ENCODE assay signal across 15 cellular contexts in the genomic region with DNA sequence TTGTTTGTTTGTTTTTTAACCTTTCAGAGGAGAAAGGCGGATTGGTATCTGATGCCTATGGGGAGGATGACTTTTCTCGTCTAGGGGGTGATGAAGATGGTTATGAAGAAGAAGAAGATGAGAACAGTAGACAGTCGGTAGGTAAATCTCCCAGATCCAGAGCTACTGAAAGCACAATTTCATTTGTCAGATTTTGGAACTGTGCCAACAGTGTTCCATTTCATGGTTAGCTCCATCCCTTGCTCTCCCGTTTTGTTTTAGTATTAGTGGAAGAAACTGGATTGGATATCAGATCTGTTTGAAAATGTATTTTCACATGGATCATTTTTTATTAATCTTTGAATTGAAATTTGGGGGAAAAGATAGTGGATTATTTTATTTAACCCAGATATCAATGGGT. TPM values are rescaled to one million over a fixed set of nuclear protein-coding genes. Genes with fewer than 3 reads are reported as not detected.
A peak's percentile ranks its signal among the peaks of the same experiment; 100 is the strongest.
DNase-seq lines count a peak whose midpoint lies in the region; ATAC-seq and TF ChIP-seq lines count a peak whose summit lies in the region.
"Had no signal": no experiment of that assay in that cellular context is flagged by ENCODE, and none has a peak within 500 bp of the region (broad histone marks: within the 10 kb centered on the region; RNA-seq: fewer than 3 reads in every experiment).

No MANE protein-coding gene starts in this region.

- peak overlapping the region; percentile 97 for H3K4me3 ChIP-seq in CD4-positive, CD25-positive, alpha-beta regulatory T cell (ENCODE audit: low read depth, low read length)
- H3K4me3 ChIP-seq in Jurkat, Clone E6-1 (ENCODE audit: low read length): peak overlapping the region; percentile 71
- H3K4me3 ChIP-seq in brain microvascular endothelial cell (ENCODE audit: low read depth, low read length): peak overlapping the region; percentile 98
- no peak overlapping the region for H3K4me3 ChIP-seq in naive thymus-derived CD4-positive, alpha-beta T cell (ENCODE audit: low read length)

- no peaks in the 10 kb centered on the region for H3K9me3 Mint-ChIP-seq in CD4-positive, CD25-positive, alpha-beta regulatory T cell
- no peaks in the 10 kb centered on the region for H3K9me3 Mint-ChIP-seq in naive thymus-derived CD4-positive, alpha-beta T cell
- H3K9me3 Mint-ChIP-seq in activated CD4-positive, alpha-beta memory T cell treated with anti-CD3 and anti-CD28 coated beads for 36 hours: no peaks in the 10 kb centered on the region
- H3K9me3 Mint-ChIP-seq: stimulated activated naive CD8-positive, alpha-beta T cell treated with anti-CD3 and anti-CD28 coated beads, Interleukin-15, Interleukin-2, amounts not matched to agents 100 ng/mL and 50 ng/mL, for 24 hours had no signal

- CTCF ChIA-PET in naive thymus-derived CD4-positive, alpha-beta T cell (lab: Charles Lee): no interaction called here
- CTCF ChIA-PET in activated CD4-positive, alpha-beta memory T cell treated with anti-CD3 and anti-CD28 coated beads for 36 hours (lab: Charles Lee): interaction anchor here (1.6 to 4.2 kb wide), 3 partner anchors 36 to 85 kb away, joined by 8 to 38 read pairs (median 22); a partner anchor contains a TSS

- no peak for TF ChIP-seq CTCF in brain microvascular endothelial cell (IDR thresholded peaks at IDR 0.05; ENCODE audit: low read depth, low read length, missing control alignments)

- intact Hi-C loops in naive thymus-derived CD4-positive, alpha-beta T cell (cut with micrococcal nuclease): loop anchor here in 1 of 2 donors (5.0 kb wide), 3 partner anchors 151 to 796 kb away; a partner anchor contains a TSS
- intact Hi-C loops in activated CD4-positive, alpha-beta memory T cell treated with anti-CD3 and anti-CD28 coated beads for 36 hours (cut with micrococcal nuclease): no loop called here

- in situ Hi-C loops in brain microvascular endothelial cell (cut with HindIII; ENCODE audit: low pct_ligation_motif_present, low sequenced_read_pairs): no loop called here

- H3K4me1 ChIP-seq in CD4-positive, CD25-positive, alpha-beta regulatory T cell (ENCODE audit: control insufficient read depth, insufficient read depth, low read length, poor library complexity, severe bottlenecking): peaks cover 18% of the 10 kb centered on the region
- H3K4me1 ChIP-seq in naive thymus-derived CD4-positive, alpha-beta T cell (ENCODE audit: control insufficient read depth in 2 of 2, insufficient read depth in 2 of 2, low read length in 2 of 2): peaks cover 21 to 26% of the 10 kb centered on the region in 2 donors

- H3K9me3 ChIP-seq in CD4-positive, CD25-positive, alpha-beta regulatory T cell (ENCODE audit: control insufficient read depth in 2 of 2, low read length in 2 of 2): no peaks in the 10 kb centered on the region
- H3K9me3 ChIP-seq in naive thymus-derived CD4-positive, alpha-beta T cell (ENCODE audit: control insufficient read depth in 2 of 3, low read length in 3 of 3): no peaks in the 10 kb centered on the region
- H3K9me3 ChIP-seq: ascending aorta, gastrocnemius medialis, SJCRH30 had no signal

- H3K27me3 ChIP-seq in CD4-positive, CD25-positive, alpha-beta regulatory T cell (ENCODE audit: control insufficient read depth, insufficient read depth, low read length): no peaks in the 10 kb centered on the region
- no peaks in the 10 kb centered on the region for H3K27me3 ChIP-seq in brain microvascular endothelial cell (replicated peaks)
- no peaks in the 10 kb centered on the region for H3K27me3 ChIP-seq in naive thymus-derived CD4-positive, alpha-beta T cell (ENCODE audit: control insufficient read depth in 2 of 2, insufficient read depth in 2 of 2, low read length in 2 of 2)
- H3K27me3 ChIP-seq: ascending aorta, gastrocnemius medialis, SJCRH30 had no signal

- H3K4me3 Mint-ChIP-seq in CD4-positive, CD25-positive, alpha-beta regulatory T cell: no peak overlapping the region
- H3K4me3 Mint-ChIP-seq in naive thymus-derived CD4-positive, alpha-beta T cell: peak overlapping the region in 1 of 10 donors; percentile 74
- H3K4me3 Mint-ChIP-seq in activated CD4-positive, alpha-beta memory T cell treated with anti-CD3 and anti-CD28 coated beads for 36 hours: no peak overlapping the region
- H3K4me3 Mint-ChIP-seq: activated CD8-positive, alpha-beta T cell treated with anti-CD3 and anti-CD28 coated beads, Interleukin-2, amount 10 ng/mL, durations not matched to agents 7 days and 5 days; stimulated activated naive CD8-positive, alpha-beta T cell treated with anti-CD3 and anti-CD28 coated beads, Interleukin-15, Interleukin-2, amounts not matched to agents 100 ng/mL and 50 ng/mL, for 24 hours had no signal

- H3K27ac Mint-ChIP-seq in CD4-positive, CD25-positive, alpha-beta regulatory T cell: peak overlapping the region in 1 of 3 donors; percentile 77
- H3K27ac Mint-ChIP-seq in naive thymus-derived CD4-positive, alpha-beta T cell: peak overlapping the region in 1 of 9 donors; percentile 40
- no peak overlapping the region for H3K27ac Mint-ChIP-seq in activated CD4-positive, alpha-beta memory T cell treated with anti-CD3 and anti-CD28 coated beads for 36 hours
- H3K27ac Mint-ChIP-seq: activated CD8-positive, alpha-beta T cell treated with anti-CD3 and anti-CD28 coated beads, Interleukin-2, amount 10 ng/mL, durations not matched to agents 7 days and 5 days; stimulated activated naive CD8-positive, alpha-beta T cell treated with anti-CD3 and anti-CD28 coated beads, Interleukin-15, Interleukin-2, amounts not matched to agents 100 ng/mL and 50 ng/mL, for 24 hours had no signal

- no peaks in the 10 kb centered on the region for H3K27me3 Mint-ChIP-seq in CD4-positive, CD25-positive, alpha-beta regulatory T cell
- H3K27me3 Mint-ChIP-seq in naive thymus-derived CD4-positive, alpha-beta T cell: no peaks in the 10 kb centered on the region
- no peaks in the 10 kb centered on the region for H3K27me3 Mint-ChIP-seq in activated CD4-positive, alpha-beta memory T cell treated with anti-CD3 and anti-CD28 coated beads for 36 hours
- H3K27me3 Mint-ChIP-seq: stimulated activated naive CD8-positive, alpha-beta T cell treated with anti-CD3 and anti-CD28 coated beads, Interleukin-15, Interleukin-2, amounts not matched to agents 100 ng/mL and 50 ng/mL, for 24 hours had no signal

- H3K36me3 Mint-ChIP-seq in CD4-positive, CD25-positive, alpha-beta regulatory T cell: peaks cover 15% of the 10 kb centered on the region
- peaks cover 8 to 34% (median 17%) of the 10 kb centered on the region in 5 donors for H3K36me3 Mint-ChIP-seq in naive thymus-derived CD4-positive, alpha-beta T cell
- peaks cover 24% of the 10 kb centered on the region for H3K36me3 Mint-ChIP-seq in activated CD4-positive, alpha-beta memory T cell treated with anti-CD3 and anti-CD28 coated beads for 36 hours

- peaks cover 48% of the 10 kb centered on the region for H3K36me3 ChIP-seq in CD4-positive, CD25-positive, alpha-beta regulatory T cell (ENCODE audit: control insufficient read depth, insufficient read depth, low read length)
- peaks cover 46% of the 10 kb centered on the region for H3K36me3 ChIP-seq in brain microvascular endothelial cell (replicated peaks)
- H3K36me3 ChIP-seq in naive thymus-derived CD4-positive, alpha-beta T cell (ENCODE audit: control insufficient read depth in 2 of 3, insufficient read depth in 3 of 3, low read length in 3 of 3): peaks cover 6 to 58% (median 20%) of the 10 kb centered on the region in 3 experiments

- no peak overlapping the region for H3K27ac ChIP-seq in CD4-positive, CD25-positive, alpha-beta regulatory T cell (ENCODE audit: insufficient read depth, low read length, poor library complexity, severe bottlenecking)
- H3K27ac ChIP-seq in brain microvascular endothelial cell: no peak overlapping the region
- peak overlapping the region; percentile 96 for H3K27ac ChIP-seq in naive thymus-derived CD4-positive, alpha-beta T cell (ENCODE audit: low read depth, low read length)
- H3K27ac ChIP-seq: SJCRH30 had no signal

- POLR2A ChIA-PET in naive thymus-derived CD4-positive, alpha-beta T cell (lab: Charles Lee): interaction anchor here (0.9 to 1.8 kb wide), 2 partner anchors 21 to 85 kb away, joined by 3 to 4 read pairs; no protein-coding TSS in a partner anchor
- POLR2A ChIA-PET in activated CD4-positive, alpha-beta memory T cell treated with anti-CD3 and anti-CD28 coated beads for 36 hours (lab: Charles Lee): interaction anchor here (2.1 kb wide), 1 partner anchor 97 kb away, joined by 5 read pairs; no protein-coding TSS in a partner anchor

- peaks cover 12 to 32% (median 30%) of the 10 kb centered on the region in 4 donors for H3K4me1 Mint-ChIP-seq in CD4-positive, CD25-positive, alpha-beta regulatory T cell
- H3K4me1 Mint-ChIP-seq in naive thymus-derived CD4-positive, alpha-beta T cell: peaks cover 11 to 34% (median 21%) of the 10 kb centered on the region in 7 donors
- H3K4me1 Mint-ChIP-seq in activated CD4-positive, alpha-beta memory T cell treated with anti-CD3 and anti-CD28 coated beads for 36 hours (ENCODE audit: low read depth): peaks cover 25% of the 10 kb centered on the region

- no peak for DNase-seq in CD4-positive, CD25-positive, alpha-beta regulatory T cell
- DNase-seq in Jurkat, Clone E6-1 (ENCODE audit: low read depth, low spot score): no peak
- no peak for DNase-seq in brain microvascular endothelial cell
- no peak for DNase-seq in naive thymus-derived CD4-positive, alpha-beta T cell
- no peak for DNase-seq in epidermal melanocyte (ENCODE audit: insufficient read length, low spot score)
- DNase-seq in activated CD4-positive, alpha-beta memory T cell treated with anti-CD3 and anti-CD28 coated beads for 36 hours: no peak
- DNase-seq in retina: no peak
- no peak for DNase-seq in amygdala (lab: John Stamatoyannopoulos, UW)
- DNase-seq: activated CD8-positive, alpha-beta T cell treated with anti-CD3 and anti-CD28 coated beads, Interleukin-2, amount 10 ng/mL, durations not matched to agents 7 days and 5 days; gastrocnemius medialis; HCEC 1CT; NCI-H187; SJCRH30 had no signal

- no peak for ATAC-seq in CD4-positive, CD25-positive, alpha-beta regulatory T cell (ENCODE audit: low read depth in 2 of 2)
- ATAC-seq in naive thymus-derived CD4-positive, alpha-beta T cell: no peak
- ATAC-seq: activated CD8-positive, alpha-beta T cell treated with anti-CD3 and anti-CD28 coated beads, Interleukin-2, amount 10 ng/mL, durations not matched to agents 7 days and 5 days; gastrocnemius medialis had no signal

RNA-seq across cellular contexts. Expression of a gene that starts 1.4 kb away (rescaled TPM):
- 253 TPM for total RNA-seq in CD4-positive, CD25-positive, alpha-beta regulatory T cell
- polyA plus RNA-seq in CD4-positive, CD25-positive, alpha-beta regulatory T cell: 100 to 1,000 TPM in 1 of 4 donors, 10 to 100 TPM in 3; 79.3 to 114 (median 81.5) TPM
- polyA plus RNA-seq in Jurkat, Clone E6-1 (2012; ENCODE audit: insufficient read depth, insufficient read length): 122 TPM
- 100 to 1,000 TPM in 4 of 5 experiments, 10 to 100 TPM in 1; 97.6 to 198 (median 116) TPM for total RNA-seq in naive thymus-derived CD4-positive, alpha-beta T cell
- polyA plus RNA-seq in naive thymus-derived CD4-positive, alpha-beta T cell: 10 to 100 TPM; 69.5 to 76.1 TPM
- 10 to 100 TPM; 81.4 to 92.7 TPM for total RNA-seq in activated CD4-positive, alpha-beta memory T cell treated with anti-CD3 and anti-CD28 coated beads for 36 hours

RNA-seq across cellular contexts. Expression of a gene that starts 1.5 kb away (rescaled TPM):
- total RNA-seq in CD4-positive, CD25-positive, alpha-beta regulatory T cell: 25.5 TPM
- polyA plus RNA-seq in CD4-positive, CD25-positive, alpha-beta regulatory T cell: 10 to 100 TPM in 2 of 4 donors, 1 to 10 TPM in 2; 8.7 to 16.4 (median 11.4) TPM
- 36.7 TPM for polyA plus RNA-seq in Jurkat, Clone E6-1 (2012; ENCODE audit: insufficient read depth, insufficient read length)
- 10 to 100 TPM; 38.7 to 76.5 (median 49.2) TPM for total RNA-seq in naive thymus-derived CD4-positive, alpha-beta T cell
- polyA plus RNA-seq in naive thymus-derived CD4-positive, alpha-beta T cell: 10 to 100 TPM; 12.4 to 25.9 TPM
- total RNA-seq in activated CD4-positive, alpha-beta memory T cell treated with anti-CD3 and anti-CD28 coated beads for 36 hours: 10 to 100 TPM; 27.7 to 31.3 TPM

RNA-seq across cellular contexts. Expression of a gene that starts 35.3 kb away (rescaled TPM):
- 1.6 TPM for total RNA-seq in CD4-positive, CD25-positive, alpha-beta regulatory T cell
- polyA plus RNA-seq in CD4-positive, CD25-positive, alpha-beta regulatory T cell: under 1 TPM in 2 of 4 donors, not detected in 2; 0.07 to 0.10 TPM
- polyA plus RNA-seq in Jurkat, Clone E6-1 (2012; ENCODE audit: insufficient read depth, insufficient read length): 1.5 TPM
- total RNA-seq in naive thymus-derived CD4-positive, alpha-beta T cell: 1 to 10 TPM in 2 of 5 experiments, under 1 TPM in 3; 0.43 to 2.4 (median 0.84) TPM
- polyA plus RNA-seq in naive thymus-derived CD4-positive, alpha-beta T cell: under 1 TPM; 0.06 to 0.22 TPM
- total RNA-seq in activated CD4-positive, alpha-beta memory T cell treated with anti-CD3 and anti-CD28 coated beads for 36 hours: not detected
- total RNA-seq: ascending aorta had no signal

RNA-seq across cellular contexts. Expression of a gene that starts 52.8 kb away (rescaled TPM):
- total RNA-seq in CD4-positive, CD25-positive, alpha-beta regulatory T cell: not detected
- under 1 TPM in 3 of 4 donors, not detected in 1; 0.28 to 0.60 (median 0.56) TPM for polyA plus RNA-seq in CD4-positive, CD25-positive, alpha-beta regulatory T cell
- 16.1 TPM for polyA plus RNA-seq in Jurkat, Clone E6-1 (2012; ENCODE audit: insufficient read depth, insufficient read length)
- 1 to 10 TPM in 3 of 5 experiments, under 1 TPM in 2; 0.49 to 1.8 (median 1.2) TPM for total RNA-seq in naive thymus-derived CD4-positive, alpha-beta T cell
- polyA plus RNA-seq in naive thymus-derived CD4-positive, alpha-beta T cell: under 1 TPM; 0.09 to 0.35 TPM
- 1 to 10 TPM in 1 of 2 experiments, under 1 TPM in 1; 0.67 to 1.1 TPM for total RNA-seq in activated CD4-positive, alpha-beta memory T cell treated with anti-CD3 and anti-CD28 coated beads for 36 hours
